ENCODE assay signal across 2 cellular contexts in genomic region chr4:15232725-15233597, GRCh38.
TF ChIP-seq lines count a peak whose summit lies in the region.

No MANE protein-coding gene starts in this region.

TF ChIP-seq in IMR-90, 13 proteins besides CTCF, POLR2A, EP300 and RAD21 (continued from another document):
- no peak for TF ChIP-seq NFE2L2 (IDR thresholded peaks at IDR 0.05; ENCODE audit: low read depth, low read length)
- no peak for TF ChIP-seq ELK1 (IDR thresholded peaks at IDR 0.05; ENCODE audit: borderline replicate concordance, low read depth, low read length)
- TF ChIP-seq SMC3 (IDR thresholded peaks at IDR 0.05; ENCODE audit: low read depth, low read length), result no peak
- no peak for TF ChIP-seq BHLHE40 (IDR thresholded peaks at IDR 0.05; ENCODE audit: low read depth, low read length)

TF ChIP-seq in GM12878, 131 proteins besides CTCF, POLR2A, EP300 and RAD21:
- no peak for TF ChIP-seq E2F8 (IDR thresholded peaks at IDR 0.05; ENCODE audit: low read depth, partially characterized antibody)
- no peak for TF ChIP-seq NBN (IDR thresholded peaks at IDR 0.05)
- TF ChIP-seq HDAC6 (IDR thresholded peaks at IDR 0.05; ENCODE audit: unreplicated experiment), result no peak
- TF ChIP-seq MLLT1 (IDR thresholded peaks at IDR 0.05), result no peak
- no peak for TF ChIP-seq ZBTB33 (IDR thresholded peaks at IDR 0.05)
- no peak for TF ChIP-seq ATF3 (IDR thresholded peaks at IDR 0.05; ENCODE audit: borderline replicate concordance, extremely low read depth, low read depth, low read length)
- no peak for TF ChIP-seq ESRRA (IDR thresholded peaks at IDR 0.05; ENCODE audit: low read length)
- no peak for TF ChIP-seq SKIL (IDR thresholded peaks at IDR 0.05; ENCODE audit: low read depth, poor library complexity, severe bottlenecking)
- TF ChIP-seq TCF12 (IDR thresholded peaks at IDR 0.05; ENCODE audit: low read depth, low read length), result no peak
- no peak for TF ChIP-seq TCF7 (IDR thresholded peaks at IDR 0.05; ENCODE audit: borderline replicate concordance)
- no peak for TF ChIP-seq CREB1 (IDR thresholded peaks at IDR 0.05; ENCODE audit: low read depth)
- TF ChIP-seq RFX5 (IDR thresholded peaks at IDR 0.05; ENCODE audit: low read depth, low read length), result no peak
- no peak for TF ChIP-seq SP1 (IDR thresholded peaks at IDR 0.05; ENCODE audit: low read depth, low read length)
- no peak for TF ChIP-seq ZNF217 (IDR thresholded peaks at IDR 0.05)
- no peak for TF ChIP-seq STAT1 (conservative IDR thresholded peaks at IDR 0.05)
- no peak for TF ChIP-seq SIN3A (IDR thresholded peaks at IDR 0.05; ENCODE audit: low read depth, low read length)
- TF ChIP-seq SMAD5 (IDR thresholded peaks at IDR 0.05; ENCODE audit: low read depth), result no peak
- TF ChIP-seq EZH2 (IDR thresholded peaks at IDR 0.05; ENCODE audit: borderline replicate concordance, control insufficient read depth, low read depth, low read length), result no peak
- no peak for TF ChIP-seq BCL11A (IDR thresholded peaks at IDR 0.05; ENCODE audit: low read depth, low read length)
TF ChIP-seq in GM12878: peak in this region for 0.
